8 cellular contexts compared by ENCODE assay signal in the genomic region with DNA sequence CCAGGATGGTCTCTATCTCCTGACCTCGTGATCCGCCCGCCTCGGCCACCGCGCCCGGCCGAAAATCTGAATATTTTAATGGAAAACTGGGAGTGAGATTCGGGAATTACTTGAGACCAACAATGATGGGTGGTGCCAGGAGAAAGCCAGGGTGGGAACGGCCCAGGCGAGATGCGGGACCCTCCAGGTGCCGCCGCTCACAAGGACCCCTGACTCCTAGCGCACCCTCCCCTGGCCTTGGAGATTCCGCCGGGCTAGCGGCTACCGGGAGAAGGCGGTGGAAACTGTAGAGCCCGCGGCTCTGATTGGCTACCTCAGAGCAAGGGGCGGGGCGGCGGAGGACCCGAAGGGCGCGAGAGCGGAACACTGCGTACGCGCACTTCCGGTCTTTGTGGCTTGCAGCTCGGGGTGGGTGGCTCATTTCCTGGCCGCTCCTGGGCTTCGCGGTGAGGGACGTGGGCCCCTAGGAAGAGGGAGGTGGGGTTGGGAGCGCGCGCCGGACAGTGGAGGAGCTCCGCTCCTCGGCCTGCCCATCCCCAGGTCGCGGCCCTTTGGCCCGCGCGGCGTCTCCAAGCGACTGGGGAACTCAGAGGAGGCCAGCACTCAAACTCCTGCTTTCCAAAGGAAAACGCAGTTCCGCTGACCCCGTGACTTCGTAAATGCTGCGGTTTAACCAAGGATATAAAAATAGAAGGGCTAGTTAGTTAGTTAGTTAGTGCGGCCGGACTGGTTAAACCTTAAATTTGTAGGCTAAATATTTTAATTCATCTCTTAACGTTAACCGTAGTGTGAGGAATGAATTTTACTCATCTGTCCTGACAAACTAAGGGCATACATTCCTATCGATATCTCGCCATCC. TPM values are rescaled to one million over a fixed set of nuclear protein-coding genes. Genes with fewer than 3 reads are reported as not detected.
DNase-seq lines count a peak whose midpoint lies in the region; ATAC-seq and TF ChIP-seq lines count a peak whose summit lies in the region.

A gene (plus strand): TSS at position 371 of the 859 bp plus-strand sequence. CDS start 1,437 bp downstream, outside the sequence.

- WGBS in ovary, 3 donors, result 0 to 1% (median 0%) methylated on average over 54 to 62 of the region's 62 CpGs
- WGBS in thyroid gland, 2 donors, result 1% methylated on average over 36 to 37 of the region's 62 CpGs

- peaks cover 25% of the 10 kb centered on the region for H3K9me3 Mint-ChIP-seq in activated naive CD8-positive, alpha-beta T cell treated with anti-CD3 and anti-CD28 coated beads, Interleukin-2, amount 10 ng/mL, durations not matched to agents 7 days and 5 days

- H3K9me3 ChIP-seq in ovary (no peaks in the 10 kb centered on the region), thyroid gland (no peaks in the 10 kb centered on the region)

- POLR2A ChIA-PET in GM10248 (lab: Yijun Ruan, JAX), result interaction anchor here (0.6 to 1.0 kb wide), 5 partner anchors 9 to 1101 kb away, joined by 3 to 11 read pairs (median 5); no protein-coding TSS in a partner anchor
- POLR2A ChIA-PET in activated naive CD8-positive, alpha-beta T cell treated with anti-CD3 and anti-CD28 coated beads, Interleukin-2, amount 10 ng/mL, durations not matched to agents 7 days and 5 days (lab: Charles Lee), result interaction anchor here (0.6 to 2.5 kb wide), 12 partner anchors 26 to 378 kb away, joined by 3 to 21 read pairs (median 4); a partner anchor contains a TSS

- TF ChIP-seq CTCF in GM10248 (IDR thresholded peaks at IDR 0.05; ENCODE audit: control extremely low read depth, extremely low read depth, low read depth, missing control alignments), result no peak
- TF ChIP-seq CTCF in ovary (IDR thresholded peaks at IDR 0.05), result peak in 1 of 3 donors; percentile 39
- TF ChIP-seq CTCF in thyroid gland (IDR thresholded peaks at IDR 0.05), result peak in 2 of 6 experiments; percentile 11 to 19

- ATAC-seq in HG02623 (IDR thresholded peaks at IDR 0.05; ENCODE audit: unreplicated experiment) (peak; percentile 99), Right ventricle myocardium inferior (peak; percentile 100)
- peak; percentile 99 for ATAC-seq in activated naive CD8-positive, alpha-beta T cell treated with anti-CD3 and anti-CD28 coated beads, Interleukin-2, amount 10 ng/mL, durations not matched to agents 7 days and 5 days (ENCODE audit: low read depth)

- intact Hi-C loops in Right ventricle myocardium inferior (cut with DNase I), result loop anchor here (1.0 to 5.0 kb wide), 4 partner anchors 49 to 256 kb away; a partner anchor contains a TSS
- intact Hi-C loops in ovary (cut with DNase I), result no loop called here
- intact Hi-C loops in thyroid gland (cut with DNase I), result no loop called here

- CTCF ChIA-PET in GM10248 (lab: Yijun Ruan, JAX), result interaction anchor here (1.0 to 3.0 kb wide), 4 partner anchors 9 to 211 kb away, joined by 3 to 19 read pairs (median 3); no protein-coding TSS in a partner anchor

- no peaks in the 10 kb centered on the region for H3K27me3 ChIP-seq in ovary
- no peaks in the 10 kb centered on the region for H3K27me3 ChIP-seq in thyroid gland

- H3K4me3 ChIP-seq in ovary (peak within 1 kb of the TSS; percentile 93), thyroid gland (replicated peaks in 1 of 3) (peak within 1 kb of the TSS; percentile 2 to 82 (median 67))

- TF ChIP-seq POLR2A in ovary (IDR thresholded peaks at IDR 0.05) (peak; percentile 98), thyroid gland (IDR thresholded peaks at IDR 0.05) (peak; percentile 81 to 97)

- TF ChIP-seq EP300 in ovary (IDR thresholded peaks at IDR 0.05), result no peak

- peak; percentile 97 for DNase-seq in GM10248 (ENCODE audit: extremely low spot score)
- DNase-seq in NCI-H1105 (lab: John Stamatoyannopoulos, UW), result peak; percentile 99
- peak; percentile 95 for DNase-seq in SKM-1 treated with dmso at 0.1 percent for 144 hours (lab: John Stamatoyannopoulos, UW; ENCODE audit: unreplicated experiment)
- DNase-seq in activated naive CD8-positive, alpha-beta T cell treated with anti-CD3 and anti-CD28 coated beads, Interleukin-2, amount 10 ng/mL, durations not matched to agents 7 days and 5 days, result peak; percentile 94
- DNase-seq in Right ventricle myocardium inferior (ENCODE audit: missing footprints), result peak; percentile 99
- DNase-seq in ovary, result peak; percentile 98 to 99 (median 98)
- peak; percentile 98 for DNase-seq in thyroid gland

- H3K36me3 Mint-ChIP-seq in activated naive CD8-positive, alpha-beta T cell treated with anti-CD3 and anti-CD28 coated beads, Interleukin-2, amount 10 ng/mL, durations not matched to agents 7 days and 5 days, result peaks cover 40% of the 10 kb centered on the region

- peak within 1 kb of the TSS; percentile 82 to 96 for H3K27ac ChIP-seq in ovary
- peak within 1 kb of the TSS; percentile 96 to 98 (median 97) for H3K27ac ChIP-seq in thyroid gland

- H3K36me3 ChIP-seq in ovary (no peaks in the 10 kb centered on the region), thyroid gland (peaks cover 13 to 33% of the 10 kb centered on the region in 2 donors)

- H3K4me1 ChIP-seq in ovary (ENCODE audit: insufficient read depth) (peaks cover 3% of the 10 kb centered on the region), thyroid gland (peaks cover 0 to 12% of the 10 kb centered on the region in 2 donors)

- peak within 1 kb of the TSS; percentile 96 for H3K4me3 Mint-ChIP-seq in activated naive CD8-positive, alpha-beta T cell treated with anti-CD3 and anti-CD28 coated beads, Interleukin-2, amount 10 ng/mL, durations not matched to agents 7 days and 5 days

- H3K4me1 Mint-ChIP-seq in activated naive CD8-positive, alpha-beta T cell treated with anti-CD3 and anti-CD28 coated beads, Interleukin-2, amount 10 ng/mL, durations not matched to agents 7 days and 5 days, result peaks cover 5% of the 10 kb centered on the region

- no peaks in the 10 kb centered on the region for H3K27me3 Mint-ChIP-seq in activated naive CD8-positive, alpha-beta T cell treated with anti-CD3 and anti-CD28 coated beads, Interleukin-2, amount 10 ng/mL, durations not matched to agents 7 days and 5 days

- peak within 1 kb of the TSS; percentile 89 for H3K27ac Mint-ChIP-seq in activated naive CD8-positive, alpha-beta T cell treated with anti-CD3 and anti-CD28 coated beads, Interleukin-2, amount 10 ng/mL, durations not matched to agents 7 days and 5 days

RNA-seq across cellular contexts. Expression of the gene that starts here (rescaled TPM):
- total RNA-seq in activated naive CD8-positive, alpha-beta T cell treated with anti-CD3 and anti-CD28 coated beads, Interleukin-2, amount 10 ng/mL, durations not matched to agents 7 days and 5 days, result 10 to 100 TPM; 20.9 to 26.1 TPM
- total RNA-seq in Right ventricle myocardium inferior (15.5 TPM), ovary (10 to 100 TPM; 15.9 to 35.8 (median 27.7) TPM), thyroid gland (10 to 100 TPM; 30.8 to 52.8 (median 36.8) TPM)
- polyA plus RNA-seq in ovary, result 10 to 100 TPM; 15.7 to 28.9 TPM

Comparison
In these comparisons a context has a peak if more than half of its experiments do, and no peak if none do; other contexts are left out.
1. Peak in every context shown above with its lines: DNase-seq, ATAC-seq, H3K4me3 ChIP-seq and H3K27ac ChIP-seq.